14 cellular contexts compared by ENCODE assay signal in genomic region chr2:151976945-151977353, GRCh38.
DNase-seq lines count a peak whose midpoint lies in the region; ATAC-seq and TF ChIP-seq lines count a peak whose summit lies in the region.
"Had no signal": no experiment of that assay in that cellular context is flagged by ENCODE, and none has a peak within 500 bp of the region (broad histone marks: within the 10 kb centered on the region; RNA-seq: fewer than 3 reads in every experiment).

No MANE protein-coding gene starts in this region.

- H3F3A ChIP-seq in MM.1S (ENCODE audit: insufficient read depth, low read length), result no peaks in the 10 kb centered on the region; the same call in 1 of the 2 replicates

- H3K27ac ChIP-seq in MM.1S (ENCODE audit: low read length) (peak overlapping the region; percentile 8; the same call in 1 of the 2 replicates), SJCRH30 (no peak overlapping the region)

- H2AFZ ChIP-seq in MM.1S (ENCODE audit: low read length), result peak overlapping the region; percentile 77

- no peak for TF ChIP-seq CTCF in MM.1S (IDR thresholded peaks at IDR 0.05; ENCODE audit: low read length)

- peak overlapping the region; percentile 32; the same call in 1 of the 2 replicates for H3K4me2 ChIP-seq in MM.1S (ENCODE audit: low read depth, low read length)

- H3K9ac ChIP-seq in MM.1S (ENCODE audit: low read length), result no peak overlapping the region

- no peaks in the 10 kb centered on the region for H3K9me3 ChIP-seq in MM.1S (replicated peaks; ENCODE audit: insufficient read depth, low read length)
- H3K9me3 ChIP-seq in SJCRH30 (replicated peaks), result no peaks in the 10 kb centered on the region

- no peaks in the 10 kb centered on the region for H3K9me2 ChIP-seq in MM.1S (replicated peaks; ENCODE audit: insufficient read depth, low read length)

- intact Hi-C loops in sciatic nerve (cut with DNase I), result no loop called here

- H4K20me1 ChIP-seq in MM.1S (ENCODE audit: insufficient read depth, low read length), result no peaks in the 10 kb centered on the region

- ATAC-seq in GM18508 (IDR thresholded peaks at IDR 0.05; ENCODE audit: insufficient read depth, unreplicated experiment) (peak; percentile 79), HG02678 (IDR thresholded peaks at IDR 0.05; ENCODE audit: unreplicated experiment) (peak; percentile 84), sciatic nerve (no peak)
- ATAC-seq: Panc1 had no signal

- H3K79me2 ChIP-seq in MM.1S (ENCODE audit: low read length), result no peaks in the 10 kb centered on the region

- no peaks in the 10 kb centered on the region for H3K36me3 ChIP-seq in MM.1S (replicated peaks; ENCODE audit: insufficient read depth, low read length)
- no peaks in the 10 kb centered on the region for H3K36me3 ChIP-seq in SJCRH30

- H3K4me1 ChIP-seq in MM.1S (ENCODE audit: low read length), result peaks cover 10% of the 10 kb centered on the region
- H3K4me1 ChIP-seq in SJCRH30, result peaks cover 4% of the 10 kb centered on the region; the same call in 1 of the 2 replicates

- peak; percentile 11 for DNase-seq in GM19240 (ENCODE audit: insufficient read length, low spot score)
- DNase-seq in MM.1S, result peak; percentile 64
- DNase-seq in sciatic nerve (ENCODE audit: low spot score), result no peak
- no peak for DNase-seq in D341Med (ENCODE audit: low spot score)
- DNase-seq in AG08395 (ENCODE audit: low spot score), result no peak
- DNase-seq in SJCRH30, result no peak
- DNase-seq: activated naive CD4-positive, alpha-beta T cell treated with anti-CD3 and anti-CD28 coated beads, Interleukin-2, amount 50 U/mL, for 16 hours; COR-L47; foreskin fibroblast; kidney glomerular epithelial cell; NCI-H187 treated with DMSO at 0.1 percent for 48 hours had no signal

- H3K4me3 ChIP-seq in MM.1S (ENCODE audit: low read length) (no peak overlapping the region; the same call in 1 of the 2 replicates), SJCRH30 (no peak overlapping the region)

- no peaks in the 10 kb centered on the region for H3K27me3 ChIP-seq in MM.1S (replicated peaks; ENCODE audit: insufficient read depth, low read length)
- no peaks in the 10 kb centered on the region for H3K27me3 ChIP-seq in SJCRH30

Comparison
In these comparisons a context has a peak if more than half of its experiments do, and no peak if none do; other contexts are left out.
1. DNase-seq: peak in GM19240 (single experiment) and MM.1S (single experiment); none in sciatic nerve (single experiment), D341Med (single experiment), AG08395 (single experiment) and SJCRH30 (0 of 2).